Comparison of ENCODE assay signal across 8 cellular contexts in genomic region chr6:30955367-30956042, GRCh38. TPM values are rescaled to one million over a fixed set of nuclear protein-coding genes. Genes with fewer than 3 reads are reported as not detected.
DNase-seq lines count a peak whose midpoint lies in the region; ATAC-seq and TF ChIP-seq lines count a peak whose summit lies in the region.

No MANE protein-coding gene starts in this region.

- no peak for TF ChIP-seq POLR2A in tibial nerve (IDR thresholded peaks at IDR 0.05)

- H3K4me2 ChIP-seq in PC-9: peak overlapping the region; percentile 56

- H2AFZ ChIP-seq in PC-9: peak overlapping the region; percentile 72

- WGBS in tibial nerve, 2 donors: 5 to 15% methylated on average over 30 to 46 of the region's 46 CpGs

- CTCF ChIA-PET in PC-9 (lab: Charles Lee): interaction anchor here (0.6 to 1.9 kb wide), 3 partner anchors 13 to 336 kb away, joined by 4 to 16 read pairs (median 4); no protein-coding TSS in a partner anchor

- H3K9me2 ChIP-seq in PC-9 (ENCODE audit: insufficient read depth): no peaks in the 10 kb centered on the region

- no peaks in the 10 kb centered on the region for H3K79me2 ChIP-seq in PC-9 (ENCODE audit: low read depth)

- H3K27ac ChIP-seq in PC-9 (no peak overlapping the region), tibial nerve (peak overlapping the region in 3 of 4 donors; percentile 6 to 63 (median 17))

- BruUV-seq in PC-9 (replicated peaks; lab: Mats Ljungman, UMichigan): no TSS peak

- no peaks in the 10 kb centered on the region for H4K20me1 ChIP-seq in PC-9 (ENCODE audit: insufficient read depth)

- POLR2A ChIA-PET in PC-9 (lab: Charles Lee; ENCODE audit: unreplicated experiment): interaction anchor here (0.6 to 0.7 kb wide), 3 partner anchors 73 to 192 kb away, joined by 3 to 6 read pairs (median 4); no protein-coding TSS in a partner anchor

- TF ChIP-seq EP300 in tibial nerve (IDR thresholded peaks at IDR 0.05): no peak

- H3K4me1 ChIP-seq in PC-9 (replicated peaks; ENCODE audit: insufficient read depth) (peaks cover 9% of the 10 kb centered on the region), tibial nerve (peaks cover 0 to 17% (median 5%) of the 10 kb centered on the region in 4 donors)

- peaks cover 11% of the 10 kb centered on the region; the same call in 1 of the 2 replicates for H3F3A ChIP-seq in PC-9 (ENCODE audit: insufficient read depth, low read depth)

- ATAC-seq in HG02759 (IDR thresholded peaks at IDR 0.05; ENCODE audit: unreplicated experiment) (peak; percentile 73), Right ventricle myocardium inferior (peak; percentile 89), HG02884 (IDR thresholded peaks at IDR 0.05; ENCODE audit: unreplicated experiment) (no peak)

- no peaks in the 10 kb centered on the region for H3K9me3 ChIP-seq in PC-9 (ENCODE audit: insufficient read depth, low read depth)
- H3K9me3 ChIP-seq in tibial nerve: no peaks in the 10 kb centered on the region

- H3K36me3 ChIP-seq in PC-9 (ENCODE audit: low read depth): no peaks in the 10 kb centered on the region
- H3K36me3 ChIP-seq in tibial nerve: no peaks in the 10 kb centered on the region

- intact Hi-C loops in PC-9 (cut with micrococcal nuclease; ENCODE audit: unreplicated experiment): no loop called here
- intact Hi-C loops in Right ventricle myocardium inferior (cut with DNase I): no loop called here

- H3K4me3 ChIP-seq in PC-9 (peak overlapping the region; percentile 52), tibial nerve (peak overlapping the region; percentile 31 to 60 (median 42))

- H3K27me3 ChIP-seq in PC-9 (ENCODE audit: insufficient read depth, low read depth): peaks cover 6% of the 10 kb centered on the region; the same call in 1 of the 2 replicates
- no peaks in the 10 kb centered on the region for H3K27me3 ChIP-seq in tibial nerve

- TF ChIP-seq CTCF in PC-9 (conservative IDR thresholded peaks at IDR 0.05) (no peak), tibial nerve (IDR thresholded peaks at IDR 0.05) (no peak)

- DNase-seq in D341Med (ENCODE audit: low spot score) (peak; percentile 67), PC-9 (peak in 1 of 2 experiments; percentile 76), activated gamma-delta T cell (lab: John Stamatoyannopoulos, UW) (peak; percentile 33), Right ventricle myocardium inferior (ENCODE audit: missing footprints) (peak; percentile 82), pons (ENCODE audit: low spot score) (peak; percentile 53), tibial nerve (ENCODE audit: low spot score in 2 of 2) (no peak)

RNA-seq across cellular contexts. Expression of gene MUCL3, which starts 14.7 kb away (rescaled TPM):
- total RNA-seq in PC-9 (2021): not detected in 2 replicates
- not detected for total RNA-seq in Right ventricle myocardium inferior
- under 1 TPM in 1 of 4 donors, not detected in 3; under 0.01 TPM for total RNA-seq in tibial nerve

RNA-seq across cellular contexts. Expression of gene SFTA2, which starts 23.5 kb away (rescaled TPM):
- total RNA-seq in PC-9 (2021) (0.72 and 0.75 TPM in 2 replicates), Right ventricle myocardium inferior (not detected), tibial nerve (not detected)

RNA-seq across cellular contexts. Expression of gene MUC21, which starts 28.0 kb away (rescaled TPM):
- total RNA-seq in PC-9 (2021) (0.13 TPM in 1 of 2 replicates, not detected in the other), Right ventricle myocardium inferior (not detected), tibial nerve (not detected)

RNA-seq across cellular contexts. Expression of gene VARS2, which starts 41.5 kb away (rescaled TPM):
- total RNA-seq in PC-9 (2021): 59.4 and 60.3 TPM in 2 replicates
- total RNA-seq in Right ventricle myocardium inferior: 18.3 TPM
- 10 to 100 TPM; 22.6 to 26.2 (median 24.7) TPM for total RNA-seq in tibial nerve

RNA-seq across cellular contexts. Expression of gene GTF2H4, which starts 47.5 kb away (rescaled TPM):
- total RNA-seq in PC-9 (2021) (31.3 and 43.9 TPM in 2 replicates), Right ventricle myocardium inferior (22.2 TPM), tibial nerve (10 to 100 TPM in 2 of 4 donors, 1 to 10 TPM in 2; 2.2 to 25.2 (median 10.1) TPM)

Comparison
In these comparisons a context has a peak if more than half of its experiments do, and no peak if none do; other contexts are left out.
1. DNase-seq: peak in D341Med (single experiment), activated gamma-delta T cell (single experiment), Right ventricle myocardium inferior (single experiment) and pons (single experiment); none in tibial nerve (0 of 2).